ENCODE assay signal across 17 cellular contexts in genomic region chr11:128957204-128957482, GRCh38. TPM values are rescaled to one million over a fixed set of nuclear protein-coding genes. Genes with fewer than 3 reads are reported as not detected.
DNase-seq lines count a peak whose midpoint lies in the region; ATAC-seq, FAIRE-seq and TF ChIP-seq lines count a peak whose summit lies in the region.
"Had no signal": no experiment of that assay in that cellular context is flagged by ENCODE, and none has a peak within 500 bp of the region (broad histone marks: within the 10 kb centered on the region; RNA-seq: fewer than 3 reads in every experiment).

No MANE protein-coding gene starts in this region.

- no peak for TF ChIP-seq RAD21 in SK-N-SH (IDR thresholded peaks at IDR 0.05; ENCODE audit: low read length)
- no peak for TF ChIP-seq RAD21 in HepG2 (CRISPR knock-in tag; IDR thresholded peaks at IDR 0.05)

- no peak overlapping the region for H3K27ac ChIP-seq in SK-N-SH (ENCODE audit: low read depth in 2 of 2, low read length in 1 of 2)
- H3K27ac ChIP-seq in VCaP: peak overlapping the region; percentile 5; the same call in 1 of the 2 replicates
- H3K27ac ChIP-seq in HepG2 (ENCODE audit: extremely low read length, insufficient read depth, low read length): no peak overlapping the region
- no peak overlapping the region for H3K27ac ChIP-seq in upper lobe of right lung
- H3K27ac ChIP-seq: C4-2B, KMS-11 had no signal

- no peaks in the 10 kb centered on the region for H3K9me2 ChIP-seq in SK-N-SH

- WGBS in SK-N-SH (ENCODE audit: low lambda C conversion rate): 90% methylated on average over 8 of the region's 8 CpGs
- 92% methylated on average over 5 of the region's 8 CpGs for WGBS in HepG2 (ENCODE audit: low lambda C conversion rate)

- CTCF ChIA-PET in SK-N-SH (lab: Yijun Ruan, JAX) (interaction anchor here (0.6 to 34.0 kb wide), 36 partner anchors 10 to 935 kb away, joined by 3 to 872 read pairs (median 6); partner anchors contain the start of genes KCNJ5 and TP53AIP1), HepG2 (lab: Yijun Ruan, JAX; ENCODE audit: low intra/inter-chr PET ratio, low total read pairs) (interaction anchor here (2.1 kb wide), 1 partner anchor 71 kb away, joined by 38 read pairs; no protein-coding TSS in a partner anchor)

- H3K4me3 ChIP-seq in SK-N-SH (ENCODE audit: low read depth in 2 of 2, low read length in 1 of 2): no peak overlapping the region
- H3K4me3 ChIP-seq in HepG2 (replicated peaks in 1 of 3; ENCODE audit: insufficient read depth in 1 of 3, low read depth in 2 of 3, low read length in 3 of 3): no peak overlapping the region
- H3K4me3 ChIP-seq in upper lobe of right lung: no peak overlapping the region

- no peaks in the 10 kb centered on the region for H3K79me2 ChIP-seq in SK-N-SH (ENCODE audit: insufficient read depth)
- H3K79me2 ChIP-seq in HepG2 (ENCODE audit: insufficient read depth, low read length): no peaks in the 10 kb centered on the region

- H3K36me3 ChIP-seq in SK-N-SH (replicated peaks in 1 of 2; ENCODE audit: control insufficient read depth in 1 of 2, insufficient read depth in 2 of 2, low read length in 1 of 2): no peaks in the 10 kb centered on the region
- no peaks in the 10 kb centered on the region for H3K36me3 ChIP-seq in HepG2 (replicated peaks in 1 of 2; ENCODE audit: control insufficient read depth in 1 of 2, insufficient read depth in 2 of 2, low read length in 2 of 2)
- no peaks in the 10 kb centered on the region for H3K36me3 ChIP-seq in upper lobe of right lung
- H3K36me3 ChIP-seq: BE2C had no signal

- TF ChIP-seq EP300 in SK-N-SH (IDR thresholded peaks at IDR 0.05; ENCODE audit: borderline replicate concordance in 1 of 2, low read depth in 1 of 2, low read length in 1 of 2): no peak
- TF ChIP-seq EP300 in HepG2 (IDR thresholded peaks at IDR 0.05; ENCODE audit: low read depth in 2 of 2, low read length in 2 of 2): no peak
- no peak for TF ChIP-seq EP300 in HepG2 (CRISPR knock-in tag; IDR thresholded peaks at IDR 0.05; ENCODE audit: borderline replicate concordance)

- no peak for TF ChIP-seq POLR2A in HepG2 (IDR thresholded peaks at IDR 0.05; ENCODE audit: insufficient read depth in 1 of 2, low read depth in 2 of 2, low read length in 2 of 2)

- no peaks in the 10 kb centered on the region for H3F3A ChIP-seq in SK-N-SH (replicated peaks; ENCODE audit: insufficient read depth)

- H2AFZ ChIP-seq in SK-N-SH (ENCODE audit: low read depth) (no peak overlapping the region), HepG2 (ENCODE audit: low read length) (no peak overlapping the region)

- BruUV-seq in HepG2 (replicated peaks; lab: Mats Ljungman, UMichigan): no TSS peak

- H3K9ac ChIP-seq in SK-N-SH: no peak overlapping the region
- no peak overlapping the region for H3K9ac ChIP-seq in HepG2 (ENCODE audit: insufficient read depth, low read depth, low read length)
- H3K9ac ChIP-seq: KMS-11 had no signal

- POLR2A ChIA-PET in SK-N-SH (lab: Yijun Ruan, JAX) (no interaction called here), HepG2 (lab: Yijun Ruan, JAX) (no interaction called here)

- H3K4me2 ChIP-seq in SK-N-SH (no peak overlapping the region), HepG2 (ENCODE audit: low read depth, low read length) (no peak overlapping the region)
- H3K4me2 ChIP-seq: KMS-11 had no signal

- H3K4me1 ChIP-seq in SK-N-SH (ENCODE audit: control insufficient read depth in 1 of 2, insufficient read depth in 2 of 2, low read depth in 1 of 2, low read length in 1 of 2): no peaks in the 10 kb centered on the region; a peak in 1 of 4 replicates
- H3K4me1 ChIP-seq in HepG2 (ENCODE audit: insufficient read depth, low read length): no peaks in the 10 kb centered on the region
- no peaks in the 10 kb centered on the region for H3K4me1 ChIP-seq in upper lobe of right lung
- H3K4me1 ChIP-seq: BE2C had no signal

- peak; percentile 21; the same call in 2 of the 3 replicates for ATAC-seq in SK-N-SH treated with all-trans-retinoic acid at 6 μM for 48 hours
- ATAC-seq in HepG2: peak; percentile 29; the same call in 1 of the 3 replicates
- ATAC-seq in upper lobe of right lung: peak; percentile 22
- ATAC-seq in HG03342 (IDR thresholded peaks at IDR 0.05; ENCODE audit: unreplicated experiment): no peak
- ATAC-seq in GM18870 (IDR thresholded peaks at IDR 0.05; ENCODE audit: unreplicated experiment): no peak

- TF ChIP-seq CTCF in SK-N-SH (IDR thresholded peaks at IDR 0.05) (no peak), VCaP (conservative IDR thresholded peaks at IDR 0.05) (no peak), HepG2 (CRISPR knock-in tag; IDR thresholded peaks at IDR 0.05) (no peak), upper lobe of right lung (IDR thresholded peaks at IDR 0.05) (no peak)

- intact Hi-C loops in HepG2 (cut with micrococcal nuclease; ENCODE audit: unreplicated experiment) (loop anchor here (10.0 kb wide), 1 partner anchor 782 kb away; no protein-coding TSS in a partner anchor), upper lobe of right lung (cut with DNase I) (loop anchor here (2.0 to 10.0 kb wide), 2 partner anchors 72 to 802 kb away; no protein-coding TSS in a partner anchor)

- H3K27me3 ChIP-seq in SK-N-SH (ENCODE audit: insufficient read depth): no peaks in the 10 kb centered on the region
- H3K27me3 ChIP-seq in HepG2 (ENCODE audit: control insufficient read depth in 1 of 2, insufficient read depth in 2 of 2, low read length in 2 of 2): no peaks in the 10 kb centered on the region
- no peaks in the 10 kb centered on the region for H3K27me3 ChIP-seq in upper lobe of right lung

- DNase-seq in SK-N-SH (no peak), HepG2 (ENCODE audit: low spot score) (no peak), upper lobe of right lung (no peak), HUDEP-2 (lab: John Stamatoyannopoulos, UW; ENCODE audit: unreplicated experiment in 76 of 76) (no peak)
- DNase-seq: BE2C, GOT3 had no signal

- H3K9me3 ChIP-seq in SK-N-SH (no peaks in the 10 kb centered on the region), HepG2 (ENCODE audit: low read length) (no peaks in the 10 kb centered on the region), upper lobe of right lung (no peaks in the 10 kb centered on the region)
- H3K9me3 ChIP-seq: BE2C had no signal

- H4K20me1 ChIP-seq in SK-N-SH (ENCODE audit: insufficient read depth) (no peaks in the 10 kb centered on the region), HepG2 (ENCODE audit: insufficient read depth, low read length) (no peaks in the 10 kb centered on the region)

- in situ Hi-C loops in HepG2 (cut with HindIII; ENCODE audit: extremely low pct_ligation_motif_present, low pct_unique_long_range_greater_than_20kb): loop anchor here (5.0 kb wide), 1 partner anchor 70 kb away; no protein-coding TSS in a partner anchor

- no peak for FAIRE-seq in HepG2 (lab: Jason Lieb, UNC)

TF ChIP-seq in SK-N-SH treated with all-trans-retinoic acid at 6 μM for 48 hours, 23 proteins besides CTCF, POLR2A, EP300 and RAD21 (continues in another document):
- TF ChIP-seq GLIS3 (CRISPR knock-in tag; IDR thresholded peaks at IDR 0.05) (no peak), RARB (CRISPR knock-in tag; IDR thresholded peaks at IDR 0.05) (no peak), ZNF565 (CRISPR knock-in tag; conservative IDR thresholded peaks at IDR 0.05; ENCODE audit: low read depth) (no peak), ESRRG (CRISPR knock-in tag; IDR thresholded peaks at IDR 0.05) (no peak), PPARA (CRISPR knock-in tag; IDR thresholded peaks at IDR 0.05; ENCODE audit: borderline replicate concordance) (no peak)

TF ChIP-seq in SK-N-SH, 30 proteins besides CTCF, POLR2A, EP300 and RAD21 (continues in another document):
- TF ChIP-seq TCF12 (IDR thresholded peaks at IDR 0.05) (no peak), NRF1 (IDR thresholded peaks at IDR 0.05; ENCODE audit: low read depth, low read length) (no peak), FOXM1 (IDR thresholded peaks at IDR 0.05; ENCODE audit: low read depth) (no peak), GATA2 (CRISPR knock-in tag; IDR thresholded peaks at IDR 0.05) (no peak), RCOR1 (IDR thresholded peaks at IDR 0.05; ENCODE audit: low read length) (no peak), YY1 (IDR thresholded peaks at IDR 0.05; ENCODE audit: low read depth) (no peak)

TF ChIP-seq in HepG2, 621 proteins besides CTCF, POLR2A, EP300 and RAD21:
- TF ChIP-seq SMAD9 (CRISPR knock-in tag; IDR thresholded peaks at IDR 0.05) (no peak), RBM22 (optimal IDR thresholded peaks at IDR 0.05; ENCODE audit: low read length) (peak; percentile 43)
TF ChIP-seq in HepG2: peak in this region for 1.

RNA-seq across cellular contexts. Expression of gene TP53AIP1, which starts 14.5 kb away (rescaled TPM):
- polyA plus RNA-seq in SK-N-SH (2012; rRNA removed): 0.05 TPM in 2 replicates
- 0.01 TPM in 1 of 2 replicates, not detected in the other for polyA plus RNA-seq in SK-N-SH (2012; cell fraction: cytosol; rRNA removed)
- polyA plus RNA-seq in SK-N-SH (2012; cell fraction: nucleus; rRNA removed): 0.15 and 0.30 TPM in 2 replicates
- 0.11 TPM in 1 of 2 replicates, not detected in the other for total RNA-seq in HepG2 (2016; rRNA removed; fragmentation: Illumina TruSeq; extraction: Trizol)
- not detected in 2 replicates for total RNA-seq in HepG2 (2016; cell fraction: cytosol; rRNA removed; fragmentation: Illumina TruSeq; extraction: Trizol; ENCODE audit: low read depth)
- total RNA-seq in HepG2 (2016; cell fraction: insoluble cytoplasmic fraction; rRNA removed; fragmentation: Illumina TruSeq; extraction: Trizol): not detected in 2 replicates
- not detected in 2 replicates for total RNA-seq in HepG2 (2016; cell fraction: membrane; rRNA removed; fragmentation: Illumina TruSeq; extraction: Trizol)
- total RNA-seq in HepG2 (2016; cell fraction: nucleus; rRNA removed; fragmentation: Illumina TruSeq; extraction: Trizol): not detected in 2 replicates
- 0.03 TPM in 1 of 2 replicates, not detected in the other for polyA plus RNA-seq in HepG2 (2011; rRNA removed)
- 0.03 TPM in 1 of 2 replicates, not detected in the other for polyA plus RNA-seq in HepG2 (2011; cell fraction: cytosol; rRNA removed)
- polyA plus RNA-seq in HepG2 (2011; cell fraction: nucleus; rRNA removed): 0.19 and 0.28 TPM in 2 replicates
- 0.17 TPM in 1 of 2 replicates, not detected in the other for polyA plus RNA-seq in HepG2 (2012)
- not detected in 2 replicates for polyA plus RNA-seq in HepG2 (2016; cell fraction: cytosol; fragmentation: Illumina TruSeq; extraction: Trizol; ENCODE audit: low read depth)
- polyA plus RNA-seq in HepG2 (2016; cell fraction: insoluble cytoplasmic fraction; fragmentation: Illumina TruSeq; extraction: Trizol; ENCODE audit: low read depth): not detected in 2 replicates
- polyA plus RNA-seq in HepG2 (2016; cell fraction: membrane; fragmentation: Illumina TruSeq; extraction: Trizol; ENCODE audit: low read depth): not detected in 2 replicates
- 0.26 and 0.28 TPM in 2 replicates for polyA plus RNA-seq in HepG2 (2016; cell fraction: nucleus; fragmentation: Illumina TruSeq; extraction: Trizol; ENCODE audit: insufficient read depth, low read depth)
- not detected in 2 replicates for polyA minus RNA-seq in HepG2 (2011; rRNA and poly(A)+ RNA removed; ENCODE audit: low replicate concordance)
- not detected in 2 replicates for polyA minus RNA-seq in HepG2 (2011; cell fraction: cytosol; rRNA and poly(A)+ RNA removed)
- 0.13 and 0.37 TPM in 2 replicates for polyA minus RNA-seq in HepG2 (2011; cell fraction: nucleus; rRNA and poly(A)+ RNA removed)
- total RNA-seq in upper lobe of right lung: not detected
- total RNA-seq: CD4-positive, alpha-beta memory T cell; Daoy; HFFc6 had no signal
- polyA plus RNA-seq: AG04450; CD4-positive, alpha-beta memory T cell; IgD-negative memory B cell had no signal

Comparison
In these comparisons a context has a peak if more than half of its experiments do, and no peak if none do; other contexts are left out.
1. ATAC-seq: peak in SK-N-SH treated with all-trans-retinoic acid at 6 μM for 48 hours (single experiment), HepG2 (single experiment) and upper lobe of right lung (single experiment); none in HG03342 (single experiment) and GM18870 (single experiment).